8 cellular contexts compared by ENCODE assay signal in genomic region chr3:45760878-45761711, GRCh38. TPM values are rescaled to one million over a fixed set of nuclear protein-coding genes. Genes with fewer than 3 reads are reported as not detected.
A peak's percentile ranks its signal among the peaks of the same experiment; 100 is the strongest.
DNase-seq lines count a peak whose midpoint lies in the region; ATAC-seq, FAIRE-seq and TF ChIP-seq lines count a peak whose summit lies in the region.

No MANE protein-coding gene starts in this region.

- H3K4me3 ChIP-seq in Karpas-422 (ENCODE audit: low read length) (no peak overlapping the region), GM12878 (no peak overlapping the region)

- TF ChIP-seq RAD21 in GM12878 (IDR thresholded peaks at IDR 0.05; ENCODE audit: insufficient read depth, low read depth, low read length): peak; percentile 87

- H3K79me2 ChIP-seq in Karpas-422 (ENCODE audit: low read length) (no peaks in the 10 kb centered on the region), GM12878 (ENCODE audit: control insufficient read depth, insufficient read depth, low read length) (no peaks in the 10 kb centered on the region)

- H4K20me1 ChIP-seq in Karpas-422 (ENCODE audit: insufficient read depth, low read depth, low read length) (no peaks in the 10 kb centered on the region), GM12878 (ENCODE audit: control insufficient read depth, insufficient read depth) (no peaks in the 10 kb centered on the region)

- ATAC-seq in GM12878: peak; percentile 98
- no peak for ATAC-seq in HG02798 (IDR thresholded peaks at IDR 0.05; ENCODE audit: poor library complexity, unreplicated experiment)
- no peak for ATAC-seq in GM19467 (IDR thresholded peaks at IDR 0.05; ENCODE audit: unreplicated experiment)

- intact Hi-C loops in GM12878 (cut with micrococcal nuclease; ENCODE audit: unreplicated experiment): loop anchor here (1.0 to 2.0 kb wide), 3 partner anchors 72 to 317 kb away; no protein-coding TSS in a partner anchor

- 26% methylated on average over 14 of the region's 14 CpGs for WGBS in GM12878 (ENCODE audit: insufficient coverage, insufficient replicate concordance, low lambda C conversion rate, missing lambda C conversion rate)

- H3K27ac ChIP-seq in Karpas-422 (ENCODE audit: low read length) (no peak overlapping the region), RWPE1 (no peak overlapping the region), GM12878 (ENCODE audit: control insufficient read depth, insufficient read depth) (no peak overlapping the region)

- H3K9ac ChIP-seq in Karpas-422 (ENCODE audit: low read length) (no peak overlapping the region), GM12878 (ENCODE audit: control insufficient read depth, insufficient read depth, low read length) (no peak overlapping the region)

- no peaks in the 10 kb centered on the region for H3K9me3 ChIP-seq in Karpas-422 (ENCODE audit: low read length)
- no peaks in the 10 kb centered on the region for H3K9me3 ChIP-seq in GM12878 (replicated peaks; ENCODE audit: control insufficient read depth, insufficient read depth, low read length)

- no peaks in the 10 kb centered on the region for H3K36me3 ChIP-seq in Karpas-422 (ENCODE audit: insufficient read depth, low read length)
- no peaks in the 10 kb centered on the region; a peak in 1 of 4 replicates for H3K36me3 ChIP-seq in GM12878 (ENCODE audit: control insufficient read depth in 2 of 2, insufficient read depth in 2 of 2, low read length in 1 of 2)

- TF ChIP-seq CTCF in RWPE1 (conservative IDR thresholded peaks at IDR 0.05; ENCODE audit: low read depth) (peak; percentile 86), GM12878 (IDR thresholded peaks at IDR 0.05 in 2 of 3, conservative IDR thresholded peaks at IDR 0.05 in 1 of 3; ENCODE audit: control insufficient read depth in 2 of 3, extremely low read depth in 1 of 3, insufficient read depth in 1 of 3, low read depth in 3 of 3, low read length in 3 of 3) (peak; percentile 80 to 89 (median 83))

- BruUV-seq in GM12878 (replicated peaks; lab: Mats Ljungman, UMichigan): no TSS peak

- DNase-seq in EL: peak; percentile 58
- peak; percentile 71 for DNase-seq in Karpas-422
- DNase-seq in RWPE1 (ENCODE audit: low spot score): peak; percentile 72
- peak; percentile 5 for DNase-seq in GM12878 (ENCODE audit: low read depth, low spot score)
- peak; percentile 66 for DNase-seq in iPS DF 4.7 (ENCODE audit: extremely low read depth, low spot score)
- peak in 2 of 3 donors; percentile 14 to 32 for DNase-seq in stimulated activated CD4-positive, alpha-beta T cell treated with anti-CD3 and anti-CD28 coated beads, Interleukin-12 subunit alpha, Interleukin-12 subunit beta, amount 100 ng/mL, for 48 hours (ENCODE audit: low read depth in 2 of 3, low spot score in 1 of 3)

- SMC1A ChIA-PET in GM12878 (lab: Charles Lee; ENCODE audit: uncharacterized antibody, unreplicated experiment): interaction anchor here (0.7 to 6.1 kb wide), 19 partner anchors 65 to 617 kb away, joined by 3 to 86 read pairs (median 5); no protein-coding TSS in a partner anchor

- H3K4me2 ChIP-seq in Karpas-422 (ENCODE audit: low read depth, low read length, poor library complexity, severe bottlenecking): no peak overlapping the region
- no peak overlapping the region for H3K4me2 ChIP-seq in GM12878 (ENCODE audit: control insufficient read depth, insufficient read depth)

- in situ Hi-C loops in GM12878 (cut with MboI): loop anchor here (5.0 to 10.0 kb wide), 3 partner anchors 166 to 614 kb away; partner anchors contain the start of gene CCR5

- peak; percentile 95 for FAIRE-seq in GM12878 (lab: Jason Lieb, UNC)

- no peak overlapping the region for H2AFZ ChIP-seq in Karpas-422 (ENCODE audit: low read length)
- H2AFZ ChIP-seq in GM12878 (ENCODE audit: control insufficient read depth, low read depth, low read length): peak overlapping the region; percentile 26; the same call in 1 of the 2 replicates

- H3K27me3 ChIP-seq in Karpas-422 (ENCODE audit: low read length) (no peaks in the 10 kb centered on the region), GM12878 (replicated peaks in 1 of 2; ENCODE audit: control insufficient read depth in 2 of 2, insufficient read depth in 2 of 2, low read length in 1 of 2) (0 out of 4 replicates have a peak, but pooled peaks cover 0 to 2% of the 10 kb centered on the region in 2 experiments)

- H3K4me1 ChIP-seq in Karpas-422 (ENCODE audit: low read length): no peaks in the 10 kb centered on the region
- no peaks in the 10 kb centered on the region for H3K4me1 ChIP-seq in GM12878 (ENCODE audit: control insufficient read depth, insufficient read depth, low read length)

- POLR2A ChIA-PET in RWPE1 (lab: Yijun Ruan, JAX; ENCODE audit: low non-redundant PET): no interaction called here
- POLR2A ChIA-PET in GM12878 (lab: Charles Lee): interaction anchor here (0.6 to 1.3 kb wide), 2 partner anchors 105 to 168 kb away, joined by 3 to 12 read pairs; no protein-coding TSS in a partner anchor

- TF ChIP-seq POLR2A in GM12878 (IDR thresholded peaks at IDR 0.05; ENCODE audit: low read depth, low read length): no peak

- no peaks in the 10 kb centered on the region for H3K9me2 ChIP-seq in Karpas-422 (replicated peaks; ENCODE audit: insufficient read depth, low read length)

- RAD21 ChIA-PET in GM12878 (lab: Charles Lee; ENCODE audit: unreplicated experiment): interaction anchor here (0.9 to 6.2 kb wide), 16 partner anchors 36 to 612 kb away, joined by 3 to 89 read pairs (median 4); partner anchors contain the start of gene SACM1L

- no peak for TF ChIP-seq EP300 in GM12878 (IDR thresholded peaks at IDR 0.05; ENCODE audit: borderline replicate concordance in 1 of 2, control insufficient read depth in 1 of 2, low read depth in 2 of 2, low read length in 2 of 2)

- CTCF ChIA-PET in RWPE1 (lab: Yijun Ruan, JAX): interaction anchor here (0.6 to 1.0 kb wide), 6 partner anchors 9 to 246 kb away, joined by 3 to 5 read pairs (median 3); no protein-coding TSS in a partner anchor
- CTCF ChIA-PET in GM12878 (lab: Yijun Ruan, JAX): interaction anchor here (0.6 to 7.5 kb wide), 35 partner anchors 9 to 322 kb away, joined by 3 to 189 read pairs (median 3); no protein-coding TSS in a partner anchor

TF ChIP-seq in GM12878, 131 proteins besides CTCF, POLR2A, EP300 and RAD21 (continues in another document):
- no peak for TF ChIP-seq NFIC (IDR thresholded peaks at IDR 0.05; ENCODE audit: low read depth, low read length)
- TF ChIP-seq E4F1 (IDR thresholded peaks at IDR 0.05; ENCODE audit: borderline replicate concordance, partially characterized antibody): no peak
- no peak for TF ChIP-seq FOXM1 (IDR thresholded peaks at IDR 0.05; ENCODE audit: low read depth, low read length)
- no peak for TF ChIP-seq MYB (IDR thresholded peaks at IDR 0.05; ENCODE audit: borderline replicate concordance, low read depth, low read length)
- no peak for TF ChIP-seq SRF (IDR thresholded peaks at IDR 0.05; ENCODE audit: low read depth in 2 of 2, low read length in 2 of 2)
- TF ChIP-seq MXI1 (IDR thresholded peaks at IDR 0.05; ENCODE audit: low read depth, low read length): no peak
- TF ChIP-seq NRF1 (conservative IDR thresholded peaks at IDR 0.05; ENCODE audit: low read depth, low read length): no peak
- TF ChIP-seq KDM1A (IDR thresholded peaks at IDR 0.05; ENCODE audit: borderline replicate concordance): no peak
- TF ChIP-seq NBN (IDR thresholded peaks at IDR 0.05): 0 out of 2 replicates have a peak, but pooled peaks have one; percentile 36
- TF ChIP-seq TCF3 (IDR thresholded peaks at IDR 0.05; ENCODE audit: borderline replicate concordance, insufficient read depth, low read depth, low read length): no peak
- no peak for TF ChIP-seq HCFC1 (IDR thresholded peaks at IDR 0.05; ENCODE audit: low read length)

RNA-seq across cellular contexts. Expression of gene SLC6A20, which starts 35.2 kb away (rescaled TPM):
- total RNA-seq in Karpas-422 (2014; rRNA removed; shearing (Covaris generic); ENCODE audit: low replicate concordance): not detected in 2 replicates
- 48.3 and 57.9 TPM in 2 replicates for total RNA-seq in GM12878 (2013; cell fraction: nucleolus; rRNA removed)
- total RNA-seq in GM12878 (2014; rRNA removed) (1.1 TPM in 2 replicates), GM12878 (2014; rRNA removed; fragmentation: Illumina TruSeq; extraction: Trizol) (0.89 and 1.4 TPM in 2 replicates), GM12878 (2021) (1.5 and 3.5 TPM in 2 replicates)
- 1.2 TPM for polyA plus RNA-seq in GM12878 (2011; ENCODE audit: low read depth)
- polyA plus RNA-seq in GM12878 (2011; rRNA removed) (2.6 and 4.1 TPM in 2 replicates), GM12878 (2014; fragmentation: Illumina TruSeq; extraction: Trizol) (0.89 and 1.3 TPM in 2 replicates), GM12878 (2014; fragmentation: Nextera tagmentation; extraction: Ambion mirVana) (under 1 TPM; 0.45 to 0.66 TPM), GM12878 (2014; rRNA removed) (1.8 and 2.7 TPM in 2 replicates), GM12878 (2016; fragmentation: Nextera tagmentation; extraction: Ambion mirVana) (1 to 10 TPM in 1 of 2 experiments, under 1 TPM in 1; 0.31 to 1.1 TPM)
- polyA plus RNA-seq in GM12878 (2011; cell fraction: cytosol; rRNA removed): 2.8 and 4.9 TPM in 2 replicates
- polyA plus RNA-seq in GM12878 (2011; cell fraction: nucleus; rRNA removed): 16.3 and 19.0 TPM in 2 replicates
- polyA plus RNA-seq in GM12878 (2012): 0.08 and 2.6 TPM in 2 replicates
- polyA minus RNA-seq in GM12878 (2011; rRNA and poly(A)+ RNA removed): 3.6 and 13.7 TPM in 2 replicates
- polyA minus RNA-seq in GM12878 (2011; cell fraction: cytosol; rRNA and poly(A)+ RNA removed): 1.5 TPM in 1 of 2 replicates, not detected in the other
- 2.4 and 5.8 TPM in 2 replicates for polyA minus RNA-seq in GM12878 (2011; cell fraction: nucleus; rRNA and poly(A)+ RNA removed)

Comparison
In these comparisons a context has a peak if more than half of its experiments do, and no peak if none do; other contexts are left out.
1. DNase-seq: peak in every context shown above with its lines; median percentile 72 in RWPE1; 71 in Karpas-422; 66 in iPS DF 4.7; 58 in EL; 23 in stimulated activated CD4-positive, alpha-beta T cell treated with anti-CD3 and anti-CD28 coated beads, Interleukin-12 subunit alpha, Interleukin-12 subunit beta, amount 100 ng/mL, for 48 hours; 5 in GM12878.